Comparison of ENCODE assay signal across 8 cellular contexts in genomic region chr1:27436204-27437159, GRCh38. TPM values are rescaled to one million over a fixed set of nuclear protein-coding genes. Genes with fewer than 3 reads are reported as not detected.
DNase-seq lines count a peak whose midpoint lies in the region; ATAC-seq and TF ChIP-seq lines count a peak whose summit lies in the region.

No MANE protein-coding gene starts in this region.

- no peak overlapping the region for H3K4me3 ChIP-seq in SK-N-SH (ENCODE audit: low read depth in 2 of 2, low read length in 1 of 2)
- peak overlapping the region; percentile 14; the same call in 1 of the 2 replicates for H3K4me3 ChIP-seq in PC-9
- H3K4me3 ChIP-seq in mucosa of stomach (ENCODE audit: low read length), result peak overlapping the region; percentile 25

- H3F3A ChIP-seq in SK-N-SH (replicated peaks; ENCODE audit: insufficient read depth) (no peaks in the 10 kb centered on the region), PC-9 (ENCODE audit: insufficient read depth, low read depth) (peaks cover 8% of the 10 kb centered on the region; the same call in 1 of the 2 replicates)

- BruUV-seq in PC-9 (replicated peaks; lab: Mats Ljungman, UMichigan), result TSS peak; percentile 31

- H3K9me2 ChIP-seq in SK-N-SH, result no peaks in the 10 kb centered on the region
- no peaks in the 10 kb centered on the region for H3K9me2 ChIP-seq in PC-9 (ENCODE audit: insufficient read depth)

- intact Hi-C loops in PC-9 (cut with micrococcal nuclease; ENCODE audit: unreplicated experiment), result no loop called here

- no peak for DNase-seq in SK-N-SH
- peak; percentile 10 to 70 for DNase-seq in PC-9
- peak; percentile 44 for DNase-seq in dedifferentiated amniotic fluid mesenchymal stem cell (ENCODE audit: extremely low spot score)
- DNase-seq in NCI-H146 (lab: John Stamatoyannopoulos, UW), result no peak

- TF ChIP-seq CTCF in SK-N-SH (IDR thresholded peaks at IDR 0.05), result no peak
- TF ChIP-seq CTCF in PC-9 (conservative IDR thresholded peaks at IDR 0.05), result no peak

- H3K27me3 ChIP-seq in SK-N-SH (ENCODE audit: insufficient read depth) (no peaks in the 10 kb centered on the region), PC-9 (ENCODE audit: insufficient read depth, low read depth) (no peaks in the 10 kb centered on the region), mucosa of stomach (ENCODE audit: control insufficient read depth, insufficient read depth, low read length) (no peaks in the 10 kb centered on the region)

- CTCF ChIA-PET in SK-N-SH (lab: Yijun Ruan, JAX), result interaction anchor here (0.7 to 2.5 kb wide), 4 partner anchors 10 to 171 kb away, joined by 3 to 8 read pairs (median 5); no protein-coding TSS in a partner anchor
- CTCF ChIA-PET in PC-9 (lab: Charles Lee), result interaction anchor here (0.5 to 1.1 kb wide), 2 partner anchors 121 to 164 kb away, joined by 3 to 4 read pairs; no protein-coding TSS in a partner anchor

- POLR2A ChIA-PET in SK-N-SH (lab: Yijun Ruan, JAX), result no interaction called here
- POLR2A ChIA-PET in PC-9 (lab: Charles Lee; ENCODE audit: unreplicated experiment), result interaction anchor here (0.5 to 1.0 kb wide), 3 partner anchors 23 to 1155 kb away, joined by 3 to 8 read pairs (median 6); partner anchors contain the start of gene AHDC1

- ATAC-seq in SK-N-SH treated with all-trans-retinoic acid at 6 μM for 48 hours (no peak), HG03521 (IDR thresholded peaks at IDR 0.05; ENCODE audit: unreplicated experiment) (no peak), GM19452 (IDR thresholded peaks at IDR 0.05; ENCODE audit: unreplicated experiment) (no peak)

- no peak overlapping the region for H2AFZ ChIP-seq in SK-N-SH (ENCODE audit: low read depth)
- no peak overlapping the region for H2AFZ ChIP-seq in PC-9

- WGBS in SK-N-SH (ENCODE audit: low lambda C conversion rate), result 88% methylated on average over 5 of the region's 5 CpGs

- H3K9me3 ChIP-seq in SK-N-SH (no peaks in the 10 kb centered on the region), PC-9 (ENCODE audit: insufficient read depth, low read depth) (no peaks in the 10 kb centered on the region), mucosa of stomach (ENCODE audit: control insufficient read depth, low read length) (no peaks in the 10 kb centered on the region)

- no peak for TF ChIP-seq EP300 in SK-N-SH (IDR thresholded peaks at IDR 0.05; ENCODE audit: borderline replicate concordance in 1 of 2, low read depth in 1 of 2, low read length in 1 of 2)

- H3K4me1 ChIP-seq in SK-N-SH (ENCODE audit: control insufficient read depth in 1 of 2, insufficient read depth in 2 of 2, low read depth in 1 of 2, low read length in 1 of 2) (peaks cover 0 to 23% of the 10 kb centered on the region in 2 experiments; a peak in 1 of 4 replicates), PC-9 (replicated peaks; ENCODE audit: insufficient read depth) (peaks cover 32% of the 10 kb centered on the region), mucosa of stomach (ENCODE audit: control insufficient read depth, insufficient read depth, low read length) (peaks cover 78% of the 10 kb centered on the region)

- H3K36me3 ChIP-seq in SK-N-SH (replicated peaks in 1 of 2; ENCODE audit: control insufficient read depth in 1 of 2, insufficient read depth in 2 of 2, low read length in 1 of 2) (peaks cover 0 to 3% of the 10 kb centered on the region in 2 experiments), PC-9 (ENCODE audit: low read depth) (no peaks in the 10 kb centered on the region), mucosa of stomach (ENCODE audit: control insufficient read depth, insufficient read depth, low read length) (no peaks in the 10 kb centered on the region)

- H3K4me2 ChIP-seq in SK-N-SH, result peak overlapping the region; percentile 2; the same call in 1 of the 2 replicates
- peak overlapping the region; percentile 66 for H3K4me2 ChIP-seq in PC-9

- H3K27ac ChIP-seq in SK-N-SH (ENCODE audit: low read depth in 2 of 2, low read length in 1 of 2) (peak overlapping the region in 1 of 2 experiments; percentile 39; a peak in 1 of 4 replicates), PC-9 (peak overlapping the region; percentile 69)

- peaks cover 73% of the 10 kb centered on the region for H4K20me1 ChIP-seq in SK-N-SH (ENCODE audit: insufficient read depth)
- no peaks in the 10 kb centered on the region; the same call in 1 of the 2 replicates for H4K20me1 ChIP-seq in PC-9 (ENCODE audit: insufficient read depth)

- H3K9ac ChIP-seq in SK-N-SH (no peak overlapping the region), mucosa of stomach (ENCODE audit: low read length) (peak overlapping the region; percentile 49)

- no peak for TF ChIP-seq RAD21 in SK-N-SH (IDR thresholded peaks at IDR 0.05; ENCODE audit: low read length)

- H3K79me2 ChIP-seq in SK-N-SH (ENCODE audit: insufficient read depth) (peaks cover 99% of the 10 kb centered on the region), PC-9 (ENCODE audit: low read depth) (peaks cover 52% of the 10 kb centered on the region)

TF ChIP-seq in SK-N-SH, 30 proteins besides CTCF, POLR2A, EP300 and RAD21:
- TF ChIP-seq RXRA (IDR thresholded peaks at IDR 0.05; ENCODE audit: borderline replicate concordance, low read depth) (no peak), RCOR1 (IDR thresholded peaks at IDR 0.05; ENCODE audit: low read length) (no peak), MXI1 (IDR thresholded peaks at IDR 0.05; ENCODE audit: low read depth, low read length) (no peak), YY1 (IDR thresholded peaks at IDR 0.05; ENCODE audit: low read depth) (no peak), MEF2A (IDR thresholded peaks at IDR 0.05; ENCODE audit: borderline replicate concordance, low read depth) (no peak), GABPA (IDR thresholded peaks at IDR 0.05; ENCODE audit: low read depth) (no peak), USF2 (IDR thresholded peaks at IDR 0.05; ENCODE audit: borderline replicate concordance, low read depth, low read length) (no peak)

TF ChIP-seq in SK-N-SH treated with all-trans-retinoic acid at 6 μM for 48 hours, 23 proteins besides CTCF, POLR2A, EP300 and RAD21:
- TF ChIP-seq OSR1 (CRISPR knock-in tag; IDR thresholded peaks at IDR 0.05) (no peak), ZNF70 (CRISPR knock-in tag; IDR thresholded peaks at IDR 0.05) (no peak), TOX (CRISPR knock-in tag; IDR thresholded peaks at IDR 0.05; ENCODE audit: borderline replicate concordance) (no peak), ARNTL (CRISPR knock-in tag; IDR thresholded peaks at IDR 0.05; ENCODE audit: borderline replicate concordance, low read depth) (no peak), PPARA (CRISPR knock-in tag; IDR thresholded peaks at IDR 0.05; ENCODE audit: borderline replicate concordance) (no peak), SNAI2 (CRISPR knock-in tag; IDR thresholded peaks at IDR 0.05) (no peak), ZC3H10 (CRISPR knock-in tag; IDR thresholded peaks at IDR 0.05) (no peak), ESRRG (CRISPR knock-in tag; IDR thresholded peaks at IDR 0.05) (no peak)

RNA-seq across cellular contexts. Expression of gene GPR3, which starts 44.1 kb away (rescaled TPM):
- 5.8 and 6.0 TPM in 2 replicates for polyA plus RNA-seq in SK-N-SH (2012; rRNA removed)
- polyA plus RNA-seq in SK-N-SH (2012; cell fraction: cytosol; rRNA removed), result 2.4 and 3.7 TPM in 2 replicates
- polyA plus RNA-seq in SK-N-SH (2012; cell fraction: nucleus; rRNA removed), result 2.9 and 3.2 TPM in 2 replicates
- 0.98 and 1.2 TPM in 2 replicates for total RNA-seq in PC-9 (2021)

RNA-seq across cellular contexts. Expression of gene CD164L2, which starts 53.3 kb away (rescaled TPM):
- polyA plus RNA-seq in SK-N-SH (2012; rRNA removed), result 0.05 TPM in 2 replicates
- 0.03 and 0.05 TPM in 2 replicates for polyA plus RNA-seq in SK-N-SH (2012; cell fraction: cytosol; rRNA removed)
- polyA plus RNA-seq in SK-N-SH (2012; cell fraction: nucleus; rRNA removed), result 0.48 and 0.55 TPM in 2 replicates
- total RNA-seq in PC-9 (2021), result 0.63 and 1.7 TPM in 2 replicates

RNA-seq across cellular contexts. Expression of gene WASF2, which starts 53.5 kb away (rescaled TPM):
- polyA plus RNA-seq in SK-N-SH (2012; rRNA removed), result 23.0 and 27.1 TPM in 2 replicates
- polyA plus RNA-seq in SK-N-SH (2012; cell fraction: cytosol; rRNA removed), result 18.4 and 22.2 TPM in 2 replicates
- 25.1 and 25.5 TPM in 2 replicates for polyA plus RNA-seq in SK-N-SH (2012; cell fraction: nucleus; rRNA removed)
- 96.5 and 134 TPM in 2 replicates for total RNA-seq in PC-9 (2021)

Comparison
In these comparisons a context has a peak if more than half of its experiments do, and no peak if none do; other contexts are left out.
1. DNase-seq: peak in PC-9 (2 of 2) and dedifferentiated amniotic fluid mesenchymal stem cell (single experiment); none in SK-N-SH (single experiment) and NCI-H146 (single experiment).
2. H3K4me3 ChIP-seq: peak in PC-9 (single experiment) and mucosa of stomach (single experiment); none in SK-N-SH (0 of 2).